ENCODE assay signal across 26 cellular contexts in the genomic region with DNA sequence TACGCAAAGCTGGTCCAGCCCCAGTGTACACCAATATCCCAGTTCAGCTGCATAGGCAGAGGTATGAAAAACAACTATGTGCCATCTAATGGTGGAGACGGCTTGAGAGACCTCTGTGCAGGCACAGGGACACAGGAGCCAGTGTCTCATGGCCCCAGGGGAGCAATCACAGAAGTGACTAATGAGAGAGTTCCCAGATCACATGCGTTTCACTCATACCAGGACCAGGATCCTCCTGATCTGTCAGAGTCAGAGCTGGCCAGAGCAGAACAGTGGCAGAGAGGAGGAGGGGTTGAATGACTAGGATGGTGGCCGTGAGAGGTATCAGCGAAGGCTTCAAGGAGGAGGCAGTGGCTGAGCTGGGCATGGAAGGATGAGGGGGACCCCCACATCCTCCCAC. TPM values are rescaled to one million over a fixed set of nuclear protein-coding genes. Genes with fewer than 3 reads are reported as not detected.
DNase-seq lines count a peak whose midpoint lies in the region; ATAC-seq and TF ChIP-seq lines count a peak whose summit lies in the region.
"Had no signal": no experiment of that assay in that cellular context is flagged by ENCODE, and none has a peak within 500 bp of the region (broad histone marks: within the 10 kb centered on the region; RNA-seq: fewer than 3 reads in every experiment).

No MANE protein-coding gene starts in this region.

- H4K5ac ChIP-seq in H9 (ENCODE audit: insufficient read length, low read depth, low read length), result no peak overlapping the region

- H3T11ph ChIP-seq in H9 (ENCODE audit: low read length), result no peak overlapping the region

- H2BK15ac ChIP-seq in H9 (ENCODE audit: low read depth, low read length), result no peak overlapping the region

- H2AFZ ChIP-seq in H9 (ENCODE audit: low read length), result no peak overlapping the region

- H3K23me2 ChIP-seq in H9 (ENCODE audit: insufficient read length, low read depth, low read length, poor library complexity, severe bottlenecking), result no peaks in the 10 kb centered on the region

- H2BK12ac ChIP-seq in H9 (ENCODE audit: insufficient read length, low read depth, low read length), result no peak overlapping the region

- no CpG with 5 or more reads among the region's 5 CpGs for WGBS in H9 (ENCODE audit: extremely low coverage, insufficient read length, low lambda C conversion rate)

- H3K27ac Mint-ChIP-seq in H9 (0 out of 7 replicates have a peak overlapping the region, but pooled peaks of 1 of the 3 experiments have one; percentile 23), glutamatergic neuron (ENCODE audit: unreplicated experiment) (peak overlapping the region; percentile 60), mesothelial cell of epicardium (no peak overlapping the region)
- H3K27ac Mint-ChIP-seq: activated B cell treated with CpG ODN at 0.5 μM for 24 hours; IgD-negative memory B cell; stimulated activated memory B cell treated with anti-CD40 and anti-IgM and Interleukin-4, amounts not matched to agents 10 μg/mL and 1 μg/mL and 100 μg/mL, for 72 hours had no signal

- H3K27me3 Mint-ChIP-seq in H9 (ENCODE audit: low read depth) (peaks cover 20% of the 10 kb centered on the region), glutamatergic neuron (ENCODE audit: unreplicated experiment) (peaks cover 23% of the 10 kb centered on the region), mesothelial cell of epicardium (ENCODE audit: low read depth) (peaks cover 9% of the 10 kb centered on the region)

- H3K27me3 ChIP-seq in H9 (ENCODE audit: insufficient read depth, low read length), result no peaks in the 10 kb centered on the region; the same call in 1 of the 2 replicates

- H3K36me3 Mint-ChIP-seq in H9 (ENCODE audit: insufficient read depth in 1 of 3, low read depth in 3 of 3) (no peaks in the 10 kb centered on the region), glutamatergic neuron (ENCODE audit: unreplicated experiment) (peaks cover 8% of the 10 kb centered on the region), mesothelial cell of epicardium (no peaks in the 10 kb centered on the region)
- H3K36me3 Mint-ChIP-seq: stimulated activated memory B cell treated with anti-CD40 and anti-IgM and Interleukin-4, amounts not matched to agents 10 μg/mL and 1 μg/mL and 100 μg/mL, for 72 hours had no signal

- no peak overlapping the region for H2AK5ac ChIP-seq in H9 (ENCODE audit: insufficient read length, low read length)

- no peak overlapping the region for H3K56ac ChIP-seq in H9 (ENCODE audit: insufficient read length, low read depth, low read length)

- H3K18ac ChIP-seq in H9 (ENCODE audit: insufficient read length, low read depth, low read length), result no peak overlapping the region

- peak; percentile 33 for DNase-seq in COLO829 (ENCODE audit: low spot score)
- no peak for DNase-seq in H9
- peak; percentile 91 for DNase-seq in NCI-H69 (lab: John Stamatoyannopoulos, UW)
- no peak for DNase-seq in glutamatergic neuron
- DNase-seq in iPS-NIHi7 (ENCODE audit: extremely low spot score), result no peak
- no peak for DNase-seq in mesothelial cell of epicardium (ENCODE audit: low spot score in 2 of 2, unreplicated experiment in 2 of 2)
- DNase-seq: activated B cell treated with CpG ODN at 0.5 μM for 24 hours; activated CD4-positive, alpha-beta T cell treated with anti-CD3 and anti-CD28 coated beads, Interleukin-2, amount 50 U/mL, for 1 hour; activated naive CD4-positive, alpha-beta T cell; activated T-cell treated with anti-CD3 and anti-CD28 coated beads, Interleukin-2, amount 50 U/mL, for 4 hours; dermis blood vessel endothelial cell; hypothalamus; mesenchymal stem cell; NCI-H1436; NCI-H774; OCI-M1; sigmoid colon; stimulated activated CD4-positive, alpha-beta T cell treated with anti-CD3 and anti-CD28 coated beads, Interleukin-4, amount 100 ng/mL, for 4 hours; substantia nigra; upper lobe of right lung had no signal

- H3K9me3 Mint-ChIP-seq in H9, result no peaks in the 10 kb centered on the region; a peak in 2 of 5 replicates
- H3K9me3 Mint-ChIP-seq in glutamatergic neuron (ENCODE audit: unreplicated experiment), result peaks cover 40% of the 10 kb centered on the region
- H3K9me3 Mint-ChIP-seq in mesothelial cell of epicardium, result no peaks in the 10 kb centered on the region
- H3K9me3 Mint-ChIP-seq: activated B cell treated with CpG ODN at 0.5 μM for 24 hours; activated T-cell treated with anti-CD3 and anti-CD28 coated beads, Interleukin-2, amount 50 U/mL, for 4 hours; IgD-negative memory B cell; stimulated activated memory B cell treated with anti-CD40 and anti-IgM and Interleukin-4, amounts not matched to agents 10 μg/mL and 1 μg/mL and 100 μg/mL, for 72 hours had no signal

- no peaks in the 10 kb centered on the region for H3K79me1 ChIP-seq in H9 (ENCODE audit: insufficient read depth, low read depth, low read length, poor library complexity, severe bottlenecking)

- H2BK20ac ChIP-seq in H9 (ENCODE audit: low read depth, low read length, poor library complexity, severe bottlenecking), result no peak overlapping the region

- no peak overlapping the region for H3K4me3 Mint-ChIP-seq in H9
- peak overlapping the region; percentile 44 for H3K4me3 Mint-ChIP-seq in glutamatergic neuron (ENCODE audit: unreplicated experiment)
- no peak overlapping the region for H3K4me3 Mint-ChIP-seq in mesothelial cell of epicardium
- H3K4me3 Mint-ChIP-seq: activated B cell treated with CpG ODN at 0.5 μM for 24 hours; activated T-cell treated with anti-CD3 and anti-CD28 coated beads, Interleukin-2, amount 50 U/mL, for 4 hours; IgD-negative memory B cell; stimulated activated memory B cell treated with anti-CD40 and anti-IgM and Interleukin-4, amounts not matched to agents 10 μg/mL and 1 μg/mL and 100 μg/mL, for 72 hours had no signal

- no peak for TF ChIP-seq CTCF in H9 (conservative IDR thresholded peaks at IDR 0.05)
- TF ChIP-seq CTCF in glutamatergic neuron (IDR thresholded peaks at IDR 0.05; ENCODE audit: partially characterized antibody, unreplicated experiment), result no peak
- TF ChIP-seq CTCF in mesothelial cell of epicardium (IDR thresholded peaks at IDR 0.05; ENCODE audit: unreplicated experiment), result no peak

- no peak overlapping the region for H3K27ac ChIP-seq in H9 (ENCODE audit: insufficient read length, low read depth, low read length)
- H3K27ac ChIP-seq: gastroesophageal sphincter, prostate gland, sigmoid colon, upper lobe of right lung had no signal

- no peak overlapping the region for H4K8ac ChIP-seq in H9 (replicated peaks; ENCODE audit: insufficient read length, low read depth, low read length)

- no peak overlapping the region for H2BK120ac ChIP-seq in H9 (ENCODE audit: low read depth, low read length, poor library complexity, severe bottlenecking)

- H4K91ac ChIP-seq in H9 (ENCODE audit: insufficient read length, low read depth, low read length), result no peak overlapping the region

- no peak overlapping the region for H3K4me2 ChIP-seq in H9 (ENCODE audit: insufficient read depth, insufficient read length, low read length)

- H3K9ac ChIP-seq in H9 (ENCODE audit: extremely low read depth, insufficient read length, low read length), result no peak overlapping the region

- H4K20me1 ChIP-seq in H9 (ENCODE audit: control insufficient read depth, insufficient read depth, insufficient read length), result no peaks in the 10 kb centered on the region

- no peak for ATAC-seq in GM18502 (IDR thresholded peaks at IDR 0.05; ENCODE audit: poor library complexity, unreplicated experiment)
- ATAC-seq: activated T-cell treated with anti-CD3 and anti-CD28 coated beads, Interleukin-2, amount 50 U/mL, for 4 hours; gastroesophageal sphincter; left lobe of liver; stimulated activated memory B cell treated with anti-CD40 and anti-IgM and Interleukin-4, amounts not matched to agents 10 μg/mL and 1 μg/mL and 100 μg/mL, for 72 hours; upper lobe of right lung had no signal

- H3K79me2 ChIP-seq in H9 (ENCODE audit: insufficient read depth, low read length), result no peaks in the 10 kb centered on the region

- H3K23ac ChIP-seq in H9 (ENCODE audit: insufficient read length, low read depth, low read length), result no peak overlapping the region

- H3K14ac ChIP-seq in H9 (ENCODE audit: insufficient read depth, low read length), result peak overlapping the region; percentile 17

- H3K9me3 ChIP-seq in H9 (ENCODE audit: control insufficient read depth, low read depth, low read length), result no peaks in the 10 kb centered on the region
- H3K9me3 ChIP-seq: gastroesophageal sphincter, prostate gland, sigmoid colon, upper lobe of right lung had no signal

- peaks cover 45 to 47% of the 10 kb centered on the region in 2 experiments for H3K4me1 Mint-ChIP-seq in H9
- H3K4me1 Mint-ChIP-seq in glutamatergic neuron (ENCODE audit: low read depth, unreplicated experiment), result peaks cover 74% of the 10 kb centered on the region
- H3K4me1 Mint-ChIP-seq in mesothelial cell of epicardium, result peaks cover 70% of the 10 kb centered on the region
- H3K4me1 Mint-ChIP-seq: activated B cell treated with CpG ODN at 0.5 μM for 24 hours; IgD-negative memory B cell; stimulated activated memory B cell treated with anti-CD40 and anti-IgM and Interleukin-4, amounts not matched to agents 10 μg/mL and 1 μg/mL and 100 μg/mL, for 72 hours had no signal

- no peak overlapping the region for H2BK5ac ChIP-seq in H9 (ENCODE audit: insufficient read length, low read length)

- H3K4ac ChIP-seq in H9 (ENCODE audit: low read depth, low read length), result no peak overlapping the region

- peaks cover 8% of the 10 kb centered on the region; the same call in 1 of the 2 replicates for H3K4me1 ChIP-seq in H9 (ENCODE audit: insufficient read depth, low read length)
- H3K4me1 ChIP-seq: gastroesophageal sphincter, prostate gland, sigmoid colon, upper lobe of right lung had no signal

RNA-seq across cellular contexts. Expression of a gene that starts 41.1 kb away (rescaled TPM):
- total RNA-seq in H9 (2021) (0.15 and 0.42 TPM in 2 replicates), glutamatergic neuron (ENCODE audit: unreplicated experiment) (93.6 TPM), mesothelial cell of epicardium (0.62 to 0.86 TPM (median 0.80 TPM) in 3 replicates)
- total RNA-seq: activated B cell treated with CpG ODN at 0.5 μM for 24 hours, dermis blood vessel endothelial cell, sigmoid colon had no signal

Comparison
In these comparisons a context has a peak if more than half of its experiments do, and no peak if none do; other contexts are left out.
1. DNase-seq: peak in COLO829 (single experiment) and NCI-H69 (single experiment); none in H9 (single experiment), glutamatergic neuron (single experiment), iPS-NIHi7 (single experiment) and mesothelial cell of epicardium (0 of 2).
2. RNA of a gene that starts 41.1 kb away (total RNA-seq): 93.6 TPM in glutamatergic neuron (single experiment); 0.62 to 0.86 TPM in mesothelial cell of epicardium and 0.15 to 0.42 TPM in H9; every median in the first group is over 10 times any median in the second.